Comparison of ENCODE assay signal across 15 cellular contexts in the genomic region with DNA sequence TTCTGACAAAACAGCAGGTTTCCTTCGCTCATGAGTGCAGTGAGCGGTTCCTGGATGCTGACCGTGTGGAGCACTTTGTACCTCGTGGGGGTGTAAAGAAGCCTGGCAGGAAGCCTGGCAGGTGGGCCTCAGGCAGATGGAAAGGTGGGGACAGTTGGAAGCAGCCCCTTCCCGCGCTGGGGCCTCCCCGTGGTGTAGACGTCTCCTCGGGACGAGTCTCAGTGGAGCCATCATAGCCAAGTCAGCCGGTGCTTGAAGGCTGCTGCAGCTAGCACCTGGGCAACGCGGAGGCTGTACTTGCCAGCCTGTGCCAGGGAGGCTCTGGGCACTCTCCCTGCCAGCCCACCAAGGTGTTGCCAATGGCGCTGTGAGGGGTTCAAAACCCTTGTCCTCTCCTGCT.
"Had no signal": no experiment of that assay in that cellular context is flagged by ENCODE, and none has a peak within 500 bp of the region (broad histone marks: within the 10 kb centered on the region; RNA-seq: fewer than 3 reads in every experiment).

No MANE protein-coding gene starts in this region.

- H3K4me1 ChIP-seq: left lung, lower lobe of right lung, sigmoid colon, suprapubic skin, thyroid gland, uterus had no signal

- H3K36me3 ChIP-seq: left lung, lower lobe of right lung, sigmoid colon, suprapubic skin, thyroid gland, uterus had no signal

- H3K9me3 ChIP-seq: left lung, lower lobe of right lung, sigmoid colon, suprapubic skin, thyroid gland, uterus had no signal

- H3K27me3 ChIP-seq: sigmoid colon, suprapubic skin, thyroid gland, uterus had no signal

- H3K4me3 ChIP-seq: coronary artery, left lung, lower lobe of right lung, sigmoid colon, skin epidermis, suprapubic skin, thyroid gland, uterus had no signal

- H3K27ac ChIP-seq: coronary artery, left lung, lower lobe of right lung, sigmoid colon, skin epidermis, suprapubic skin, thyroid gland, uterus had no signal

- DNase-seq: effector CD4-positive, alpha-beta T cell; foreskin melanocyte; hypothalamus; left lung; lower lobe of right lung; midbrain; naive B cell; sigmoid colon; stimulated activated CD4-positive, alpha-beta T cell treated with anti-CD3 and anti-CD28 coated beads, Interleukin-12 subunit alpha, Interleukin-12 subunit beta, amount 100 ng/mL, for 4 hours; stimulated activated naive CD8-positive, alpha-beta T cell treated with anti-CD3 and anti-CD28 coated beads, Interleukin-15, Interleukin-2, amounts not matched to agents 100 U/mL and 50 U/mL, for 24 hours; thyroid gland; uterus had no signal

- ATAC-seq: left lung; lower lobe of right lung; stimulated activated naive CD8-positive, alpha-beta T cell treated with anti-CD3 and anti-CD28 coated beads, Interleukin-15, Interleukin-2, amounts not matched to agents 100 U/mL and 50 U/mL, for 24 hours had no signal
